ENCODE assay signal across 10 cellular contexts in the genomic region with DNA sequence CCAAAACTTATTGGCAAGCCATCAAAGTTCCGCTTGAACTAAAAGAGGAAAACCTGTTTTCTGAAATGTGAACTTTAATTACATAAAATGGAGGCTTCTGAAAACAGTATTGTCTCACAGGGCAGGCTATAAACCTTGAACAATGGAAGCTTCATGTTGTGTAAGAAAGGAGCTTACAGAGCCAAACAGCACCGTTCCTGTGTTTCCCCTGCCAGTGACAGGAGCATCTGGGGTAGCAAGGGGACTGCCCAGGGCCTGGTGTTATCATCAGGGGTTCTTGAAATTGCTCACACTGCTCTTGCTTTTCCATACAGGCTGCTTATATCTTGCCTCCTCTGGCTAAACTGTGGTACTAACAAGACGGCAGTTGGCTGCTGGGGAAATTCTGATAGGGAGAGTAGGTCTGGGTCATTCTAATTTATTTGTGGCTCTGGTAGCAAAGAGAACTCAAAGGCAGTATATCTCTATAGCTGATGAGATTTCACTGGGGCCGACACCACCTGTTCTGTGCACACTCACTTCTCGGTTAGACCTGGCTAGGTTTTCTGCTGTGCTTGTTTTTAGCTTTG. TPM values are rescaled to one million over a fixed set of nuclear protein-coding genes. Genes with fewer than 3 reads are reported as not detected.
A peak's percentile ranks its signal among the peaks of the same experiment; 100 is the strongest.
DNase-seq lines count a peak whose midpoint lies in the region; ATAC-seq and TF ChIP-seq lines count a peak whose summit lies in the region.
"Had no signal": no experiment of that assay in that cellular context is flagged by ENCODE, and none has a peak within 500 bp of the region (broad histone marks: within the 10 kb centered on the region; RNA-seq: fewer than 3 reads in every experiment).

No MANE protein-coding gene starts in this region.

- H3K9me3 ChIP-seq in colonic mucosa, result no peaks in the 10 kb centered on the region
- H3K9me3 ChIP-seq in Peyer's patch, result no peaks in the 10 kb centered on the region
- H3K9me3 ChIP-seq in SJCRH30 (replicated peaks), result no peaks in the 10 kb centered on the region

- H3K27me3 ChIP-seq in colonic mucosa (no peaks in the 10 kb centered on the region), Peyer's patch (no peaks in the 10 kb centered on the region), SJCRH30 (no peaks in the 10 kb centered on the region)

- no peaks in the 10 kb centered on the region for H3K27me3 Mint-ChIP-seq in T-helper 2 cell treated with Interferon-gamma antibody and Interleukin-4, amounts not matched to agents 5 μg/mL and 100 μg/mL, for 36 hours (ENCODE audit: low read depth)

- H3K27ac ChIP-seq in colonic mucosa (no peak overlapping the region), Peyer's patch (peak overlapping the region in 1 of 4 donors; percentile 13), SJCRH30 (no peak overlapping the region)

- H3K4me1 ChIP-seq in colonic mucosa (peaks cover 12% of the 10 kb centered on the region), Peyer's patch (no peaks in the 10 kb centered on the region), SJCRH30 (no peaks in the 10 kb centered on the region)

- H3K9me3 Mint-ChIP-seq in T-helper 2 cell treated with Interferon-gamma antibody and Interleukin-4, amounts not matched to agents 5 μg/mL and 100 μg/mL, for 36 hours, result peaks cover 3% of the 10 kb centered on the region

- H3K4me3 Mint-ChIP-seq in T-helper 2 cell treated with Interferon-gamma antibody and Interleukin-4, amounts not matched to agents 5 μg/mL and 100 μg/mL, for 36 hours, result no peak overlapping the region
- H3K4me3 Mint-ChIP-seq: activated naive CD4-positive, alpha-beta T cell treated with anti-CD3 and anti-CD28 coated beads, Interleukin-2, amount 50 U/mL, for 24 hours had no signal

- TF ChIP-seq CTCF in GM12865 (IDR thresholded peaks at IDR 0.05; ENCODE audit: insufficient read depth, low read depth, low read length, missing control alignments) (peak; percentile 8), colonic mucosa (IDR thresholded peaks at IDR 0.05) (no peak), Peyer's patch (IDR thresholded peaks at IDR 0.05) (no peak)

- no peak overlapping the region for H3K4me3 ChIP-seq in GM12865 (ENCODE audit: low read depth, low read length)
- H3K4me3 ChIP-seq in colonic mucosa, result no peak overlapping the region
- no peak overlapping the region for H3K4me3 ChIP-seq in Peyer's patch
- no peak overlapping the region for H3K4me3 ChIP-seq in SJCRH30

- DNase-seq in GM12865 (ENCODE audit: low read depth) (peak; percentile 90), colonic mucosa (peak; percentile 25), Peyer's patch (no peak), HCEC 1CT (no peak), SJCRH30 (no peak)
- DNase-seq in T-helper 2 cell treated with Interferon-gamma antibody and Interleukin-4, amounts not matched to agents 5 μg/mL and 100 μg/mL, for 36 hours (ENCODE audit: low spot score), result no peak
- DNase-seq: stimulated activated CD4-positive, alpha-beta T cell treated with anti-CD3 and anti-CD28 coated beads, Interleukin-4, amount 100 ng/mL, for 1 hour had no signal

- no peaks in the 10 kb centered on the region for H3K4me1 Mint-ChIP-seq in T-helper 2 cell treated with Interferon-gamma antibody and Interleukin-4, amounts not matched to agents 5 μg/mL and 100 μg/mL, for 36 hours (ENCODE audit: low read depth)
- H3K4me1 Mint-ChIP-seq: activated naive CD4-positive, alpha-beta T cell treated with anti-CD3 and anti-CD28 coated beads, Interleukin-2, amount 50 U/mL, for 24 hours had no signal

- no peaks in the 10 kb centered on the region for H3K36me3 ChIP-seq in colonic mucosa
- no peaks in the 10 kb centered on the region for H3K36me3 ChIP-seq in Peyer's patch
- H3K36me3 ChIP-seq in SJCRH30, result no peaks in the 10 kb centered on the region

- TF ChIP-seq POLR2A in Peyer's patch (IDR thresholded peaks at IDR 0.05), result no peak

- ATAC-seq in GM19463 (IDR thresholded peaks at IDR 0.05; ENCODE audit: unreplicated experiment), result peak; percentile 84
- ATAC-seq in HG03135 (IDR thresholded peaks at IDR 0.05; ENCODE audit: unreplicated experiment), result peak; percentile 82

- no peaks in the 10 kb centered on the region for H3K36me3 Mint-ChIP-seq in T-helper 2 cell treated with Interferon-gamma antibody and Interleukin-4, amounts not matched to agents 5 μg/mL and 100 μg/mL, for 36 hours (ENCODE audit: low read depth)
- H3K36me3 Mint-ChIP-seq: activated naive CD4-positive, alpha-beta T cell treated with anti-CD3 and anti-CD28 coated beads, Interleukin-2, amount 50 U/mL, for 24 hours had no signal

- H3K27ac Mint-ChIP-seq in T-helper 2 cell treated with Interferon-gamma antibody and Interleukin-4, amounts not matched to agents 5 μg/mL and 100 μg/mL, for 36 hours, result no peak overlapping the region
- H3K27ac Mint-ChIP-seq: activated naive CD4-positive, alpha-beta T cell treated with anti-CD3 and anti-CD28 coated beads, Interleukin-2, amount 50 U/mL, for 24 hours had no signal

- H3K9ac ChIP-seq in colonic mucosa (ENCODE audit: low read depth in 2 of 2, low read length in 2 of 2), result no peak overlapping the region

- intact Hi-C loops in colonic mucosa (cut with DNase I), result no loop called here

RNA-seq across cellular contexts. Expression of a gene that starts 40.4 kb away (rescaled TPM):
- total RNA-seq in colonic mucosa (1 to 10 TPM; 4.2 to 5.5 TPM), Peyer's patch (10 to 100 TPM in 1 of 4 donors, 1 to 10 TPM in 2, not detected in 1; 6.7 to 39.6 (median 8.0) TPM)
- total RNA-seq in SJCRH30 (2014; rRNA removed; shearing (Covaris generic)), result not detected in 2 replicates

Comparison
In these comparisons a context has a peak if more than half of its experiments do, and no peak if none do; other contexts are left out.
1. DNase-seq: peak in GM12865 (single experiment) and colonic mucosa (single experiment); none in Peyer's patch (0 of 3), T-helper 2 cell treated with Interferon-gamma antibody and Interleukin-4, amounts not matched to agents 5 μg/mL and 100 μg/mL, for 36 hours (single experiment), HCEC 1CT (single experiment) and SJCRH30 (0 of 2).